Comparison of ENCODE assay signal across 18 cellular contexts in genomic region chr17:21079196-21079595, GRCh38. TPM values are rescaled to one million over a fixed set of nuclear protein-coding genes. Genes with fewer than 3 reads are reported as not detected.
A peak's percentile ranks its signal among the peaks of the same experiment; 100 is the strongest.
DNase-seq lines count a peak whose midpoint lies in the region; ATAC-seq and TF ChIP-seq lines count a peak whose summit lies in the region.
"Had no signal": no experiment of that assay in that cellular context is flagged by ENCODE, and none has a peak within 500 bp of the region (broad histone marks: within the 10 kb centered on the region; RNA-seq: fewer than 3 reads in every experiment).

No MANE protein-coding gene starts in this region.

- no peaks in the 10 kb centered on the region for H3K27me3 ChIP-seq in vagina
- H3K27me3 ChIP-seq: BLaER1 treated with 17β-estradiol and CSF1 and Interleukin-3, amounts not matched to agents 10 nM and 100 nM had no signal

- TF ChIP-seq CTCF in glutamatergic neuron (IDR thresholded peaks at IDR 0.05; ENCODE audit: partially characterized antibody, unreplicated experiment) (no peak), vagina (IDR thresholded peaks at IDR 0.05) (no peak)

- TF ChIP-seq POLR2A in vagina (IDR thresholded peaks at IDR 0.05): no peak

- H3K4me3 ChIP-seq in vagina: no peak overlapping the region
- H3K4me3 ChIP-seq: BLaER1 treated with 17β-estradiol and CSF1 and Interleukin-3, amounts not matched to agents 10 nM and 100 nM; GM23338; HAP-1 had no signal

- peak; percentile 62 for DNase-seq in G401 (ENCODE audit: low spot score)
- no peak for DNase-seq in glutamatergic neuron
- DNase-seq in pons (ENCODE audit: low spot score): peak; percentile 24
- no peak for DNase-seq in SW 1271 (lab: John Stamatoyannopoulos, UW)
- DNase-seq in vagina (ENCODE audit: extremely low spot score in 2 of 2): no peak
- DNase-seq: CD4-positive, alpha-beta T cell; CD8-positive, alpha-beta memory T cell; DMS 273 treated with DMSO at 0.1 percent for 48 hours; DMS79; EL; GF-D8; HFFc6 had no signal

- H3K36me3 ChIP-seq in vagina: no peaks in the 10 kb centered on the region
- H3K36me3 ChIP-seq: BLaER1 treated with 17β-estradiol and CSF1 and Interleukin-3, amounts not matched to agents 10 nM and 100 nM; HAP-1 had no signal

- peak overlapping the region; percentile 10 for H3K27ac Mint-ChIP-seq in glutamatergic neuron (ENCODE audit: unreplicated experiment)
- H3K27ac Mint-ChIP-seq: B cell; CD14-positive monocyte; CD4-positive, alpha-beta T cell; CD8-positive, alpha-beta memory T cell; GM23338; HFFc6 had no signal

- H3K4me1 ChIP-seq in vagina: peaks cover 15% of the 10 kb centered on the region
- H3K4me1 ChIP-seq: HAP-1 had no signal

- H3K4me3 Mint-ChIP-seq in glutamatergic neuron (ENCODE audit: unreplicated experiment): no peak overlapping the region
- H3K4me3 Mint-ChIP-seq: B cell; CD14-positive monocyte; CD4-positive, alpha-beta T cell; CD8-positive, alpha-beta memory T cell; GM23338; HFFc6 had no signal

- no peaks in the 10 kb centered on the region for H3K27me3 Mint-ChIP-seq in glutamatergic neuron (ENCODE audit: unreplicated experiment)

- H3K4me1 Mint-ChIP-seq in glutamatergic neuron (ENCODE audit: low read depth, unreplicated experiment): peaks cover 13% of the 10 kb centered on the region
- H3K4me1 Mint-ChIP-seq: CD14-positive monocyte; CD8-positive, alpha-beta memory T cell had no signal

- no peaks in the 10 kb centered on the region for H3K36me3 Mint-ChIP-seq in glutamatergic neuron (ENCODE audit: unreplicated experiment)
- H3K36me3 Mint-ChIP-seq: CD14-positive monocyte; CD8-positive, alpha-beta memory T cell had no signal

- intact Hi-C loops in vagina (cut with DNase I): no loop called here

- ATAC-seq in GM21576 (IDR thresholded peaks at IDR 0.05; ENCODE audit: unreplicated experiment): no peak
- ATAC-seq: GM23338 had no signal

- no peaks in the 10 kb centered on the region for H3K9me3 Mint-ChIP-seq in glutamatergic neuron (ENCODE audit: unreplicated experiment)
- H3K9me3 Mint-ChIP-seq: CD4-positive, alpha-beta T cell; HFFc6 had no signal

- no peak overlapping the region for H3K27ac ChIP-seq in vagina
- H3K27ac ChIP-seq: BLaER1 treated with 17β-estradiol and CSF1 and Interleukin-3, amounts not matched to agents 10 nM and 100 nM had no signal

- H3K9me3 ChIP-seq in vagina: no peaks in the 10 kb centered on the region
- H3K9me3 ChIP-seq: HAP-1 had no signal

- in situ Hi-C loops in G401 (cut with HindIII; ENCODE audit: low sequenced_read_pairs): no loop called here

RNA-seq across cellular contexts. Expression of gene USP22, which starts 36.4 kb away (rescaled TPM):
- 250 and 300 TPM in 2 replicates for total RNA-seq in G401 (2014; rRNA removed; shearing (Covaris generic))
- 420 TPM for total RNA-seq in glutamatergic neuron (ENCODE audit: unreplicated experiment)
- total RNA-seq in vagina: 79.1 TPM

RNA-seq across cellular contexts. Expression of gene DHRS7B, which starts 47.6 kb away (rescaled TPM):
- 37.0 and 45.4 TPM in 2 replicates for total RNA-seq in G401 (2014; rRNA removed; shearing (Covaris generic))
- total RNA-seq in glutamatergic neuron (ENCODE audit: unreplicated experiment) (8.3 TPM), vagina (31.7 TPM)

Comparison
In these comparisons a context has a peak if more than half of its experiments do, and no peak if none do; other contexts are left out.
1. DNase-seq: peak in G401 (single experiment) and pons (single experiment); none in glutamatergic neuron (single experiment), SW 1271 (0 of 2) and vagina (0 of 2).